ENCODE assay signal across 21 cellular contexts in genomic region chr15:89799925-89800500, GRCh38. TPM values are rescaled to one million over a fixed set of nuclear protein-coding genes. Genes with fewer than 3 reads are reported as not detected.
A peak's percentile ranks its signal among the peaks of the same experiment; 100 is the strongest.
DNase-seq lines count a peak whose midpoint lies in the region; TF ChIP-seq lines count a peak whose summit lies in the region.
"Had no signal": no experiment of that assay in that cellular context is flagged by ENCODE, and none has a peak within 500 bp of the region (broad histone marks: within the 10 kb centered on the region; RNA-seq: fewer than 3 reads in every experiment).

No MANE protein-coding gene starts in this region.

- intact Hi-C loops in CD14-positive monocyte (cut with micrococcal nuclease), result no loop called here

- no peak overlapping the region for H3K4me3 Mint-ChIP-seq in CD14-positive monocyte
- H3K4me3 Mint-ChIP-seq in HFFc6, result peak overlapping the region; percentile 15; the same call in 1 of the 2 replicates
- H3K4me3 Mint-ChIP-seq in endothelial cell (ENCODE audit: unreplicated experiment), result peak overlapping the region; percentile 17
- no peak overlapping the region for H3K4me3 Mint-ChIP-seq in activated naive CD4-positive, alpha-beta T cell treated with anti-CD3 and anti-CD28 coated beads, Interleukin-2, amount 10 ng/mL, durations not matched to agents 7 days and 5 days
- no peak overlapping the region for H3K4me3 Mint-ChIP-seq in neural progenitor cell
- H3K4me3 Mint-ChIP-seq: CD4-positive, CD25-positive, alpha-beta regulatory T cell; GM23338 had no signal

- H4K20me1 ChIP-seq in osteoblast (ENCODE audit: insufficient read depth, low read length) (peaks cover 39% of the 10 kb centered on the region), neural progenitor cell (ENCODE audit: low read depth) (no peaks in the 10 kb centered on the region)

- H3K4me1 Mint-ChIP-seq in CD14-positive monocyte (peaks cover 37% of the 10 kb centered on the region), HFFc6 (ENCODE audit: low read depth) (peaks cover 9% of the 10 kb centered on the region), endothelial cell (ENCODE audit: unreplicated experiment) (peaks cover 8% of the 10 kb centered on the region), neural progenitor cell (peaks cover 6% of the 10 kb centered on the region)
- no peaks in the 10 kb centered on the region for H3K4me1 Mint-ChIP-seq in activated naive CD4-positive, alpha-beta T cell treated with anti-CD3 and anti-CD28 coated beads, Interleukin-2, amount 10 ng/mL, durations not matched to agents 7 days and 5 days
- H3K4me1 Mint-ChIP-seq: CD4-positive, CD25-positive, alpha-beta regulatory T cell had no signal

- H3K36me3 Mint-ChIP-seq in CD14-positive monocyte (peaks cover 93 to 99% of the 10 kb centered on the region in 2 donors), HFFc6 (ENCODE audit: low read depth) (peaks cover 54% of the 10 kb centered on the region), endothelial cell (ENCODE audit: low read depth, unreplicated experiment) (peaks cover 82% of the 10 kb centered on the region), neural progenitor cell (no peaks in the 10 kb centered on the region)
- H3K36me3 Mint-ChIP-seq in activated naive CD4-positive, alpha-beta T cell treated with anti-CD3 and anti-CD28 coated beads, Interleukin-2, amount 10 ng/mL, durations not matched to agents 7 days and 5 days, result no peaks in the 10 kb centered on the region
- H3K36me3 Mint-ChIP-seq: CD4-positive, CD25-positive, alpha-beta regulatory T cell had no signal

- no peak overlapping the region for H3K9ac ChIP-seq in neural progenitor cell

- DNase-seq in CD14-positive monocyte (ENCODE audit: low spot score), result no peak
- no peak for DNase-seq in HFFc6
- no peak for DNase-seq in endothelial cell (ENCODE audit: low spot score)
- peak; percentile 59 for DNase-seq in osteoblast (ENCODE audit: insufficient read length, low spot score, missing footprints)
- no peak for DNase-seq in activated naive CD4-positive, alpha-beta T cell treated with anti-CD3 and anti-CD28 coated beads, Interleukin-2, amount 10 ng/mL, durations not matched to agents 7 days and 5 days
- DNase-seq in NCI-H2029 treated with DMSO at 0.1 percent for 48 hours (lab: John Stamatoyannopoulos, UW), result no peak
- no peak for DNase-seq in neural progenitor cell (ENCODE audit: low spot score)
- DNase-seq: AML-193; CD4-positive, CD25-positive, alpha-beta regulatory T cell; COR-L47; DMS 273 treated with DMSO at 0.1 percent for 48 hours; Karpas-422; MG63; NCI-H1105; NCI-H2081 treated with DMSO at 0.1 percent for 48 hours; NCI-H748 treated with DMSO at 0.1 percent for 48 hours; NK-92 treated with Interleukin-12 subunit alpha and Interleukin-12 subunit beta, amount 100 ng/mL, for 24 hours; SIG-M5 had no signal

- H3K4me3 ChIP-seq in osteoblast (ENCODE audit: insufficient read depth, low read length) (no peak overlapping the region), neural progenitor cell (no peak overlapping the region)
- H3K4me3 ChIP-seq: GM23338, MG63 had no signal

- H3K9me3 ChIP-seq in osteoblast (ENCODE audit: low read depth, low read length), result no peaks in the 10 kb centered on the region
- no peaks in the 10 kb centered on the region for H3K9me3 ChIP-seq in neural progenitor cell (ENCODE audit: low read depth)
- H3K9me3 ChIP-seq: MG63 had no signal

- peak overlapping the region; percentile 5 for H3K27ac ChIP-seq in osteoblast (ENCODE audit: low read depth, low read length)
- no peak overlapping the region for H3K27ac ChIP-seq in neural progenitor cell

- peaks cover 3 to 7% (median 4%) of the 10 kb centered on the region in 3 donors for H3K27me3 Mint-ChIP-seq in CD14-positive monocyte (ENCODE audit: low read depth in 3 of 3)
- H3K27me3 Mint-ChIP-seq in HFFc6 (ENCODE audit: insufficient read depth), result peaks cover 1% of the 10 kb centered on the region
- peaks cover 16% of the 10 kb centered on the region for H3K27me3 Mint-ChIP-seq in endothelial cell (ENCODE audit: unreplicated experiment)
- H3K27me3 Mint-ChIP-seq in activated naive CD4-positive, alpha-beta T cell treated with anti-CD3 and anti-CD28 coated beads, Interleukin-2, amount 10 ng/mL, durations not matched to agents 7 days and 5 days, result peaks cover 26% of the 10 kb centered on the region
- H3K27me3 Mint-ChIP-seq in neural progenitor cell (ENCODE audit: insufficient read depth, low read depth), result peaks cover 15% of the 10 kb centered on the region

- no peaks in the 10 kb centered on the region for H3K27me3 ChIP-seq in osteoblast (ENCODE audit: insufficient read depth, low read length)
- no peaks in the 10 kb centered on the region for H3K27me3 ChIP-seq in neural progenitor cell
- H3K27me3 ChIP-seq: MG63 had no signal

- no peaks in the 10 kb centered on the region for H3F3A ChIP-seq in neural progenitor cell (ENCODE audit: low read depth)

- H3K27ac Mint-ChIP-seq in CD14-positive monocyte (peak overlapping the region in 6 of 7 donors; percentile 9 to 51 (median 26)), HFFc6 (peak overlapping the region; percentile 32), endothelial cell (ENCODE audit: unreplicated experiment) (no peak overlapping the region), neural progenitor cell (no peak overlapping the region)
- no peak overlapping the region for H3K27ac Mint-ChIP-seq in activated naive CD4-positive, alpha-beta T cell treated with anti-CD3 and anti-CD28 coated beads, Interleukin-2, amount 10 ng/mL, durations not matched to agents 7 days and 5 days
- H3K27ac Mint-ChIP-seq: CD4-positive, CD25-positive, alpha-beta regulatory T cell; GM23338 had no signal

- H3K4me2 ChIP-seq in osteoblast (ENCODE audit: insufficient read depth, low read length) (no peak overlapping the region), neural progenitor cell (no peak overlapping the region)
- H3K4me2 ChIP-seq: GM23338 had no signal

- CTCF ChIA-PET in activated naive CD4-positive, alpha-beta T cell treated with anti-CD3 and anti-CD28 coated beads, Interleukin-2, amount 10 ng/mL, durations not matched to agents 7 days and 5 days (lab: Charles Lee), result no interaction called here

- H3K36me3 ChIP-seq in osteoblast (ENCODE audit: insufficient read depth, low read length) (peaks cover 86% of the 10 kb centered on the region), neural progenitor cell (no peaks in the 10 kb centered on the region)

- TF ChIP-seq CTCF in CD14-positive monocyte (IDR thresholded peaks at IDR 0.05) (no peak), HFFc6 (IDR thresholded peaks at IDR 0.05) (no peak), endothelial cell (IDR thresholded peaks at IDR 0.05; ENCODE audit: unreplicated experiment) (no peak), osteoblast (IDR thresholded peaks at IDR 0.05; ENCODE audit: extremely low read depth, low read depth, low read length) (no peak), neural progenitor cell (IDR thresholded peaks at IDR 0.05) (no peak)

- peaks cover 41% of the 10 kb centered on the region for H3K79me2 ChIP-seq in osteoblast (ENCODE audit: insufficient read depth, low read length)
- no peaks in the 10 kb centered on the region for H3K79me2 ChIP-seq in neural progenitor cell (ENCODE audit: low read depth)

- peaks cover 0 to 7% (median 2%) of the 10 kb centered on the region in 7 donors for H3K9me3 Mint-ChIP-seq in CD14-positive monocyte
- H3K9me3 Mint-ChIP-seq in HFFc6, result no peaks in the 10 kb centered on the region
- peaks cover 4% of the 10 kb centered on the region for H3K9me3 Mint-ChIP-seq in endothelial cell (ENCODE audit: unreplicated experiment)
- no peaks in the 10 kb centered on the region for H3K9me3 Mint-ChIP-seq in activated naive CD4-positive, alpha-beta T cell treated with anti-CD3 and anti-CD28 coated beads, Interleukin-2, amount 10 ng/mL, durations not matched to agents 7 days and 5 days
- no peaks in the 10 kb centered on the region for H3K9me3 Mint-ChIP-seq in neural progenitor cell
- H3K9me3 Mint-ChIP-seq: GM23338 had no signal

- H2AFZ ChIP-seq in osteoblast (ENCODE audit: low read length), result no peak overlapping the region
- no peak overlapping the region for H2AFZ ChIP-seq in neural progenitor cell (replicated peaks)
- H2AFZ ChIP-seq: GM23338 had no signal

- H3K4me1 ChIP-seq in osteoblast (ENCODE audit: insufficient read depth, low read length), result peaks cover 5% of the 10 kb centered on the region
- no peaks in the 10 kb centered on the region for H3K4me1 ChIP-seq in neural progenitor cell

RNA-seq across cellular contexts. Expression of gene ANPEP, which starts 14.6 kb away (rescaled TPM):
- polyA plus RNA-seq in CD14-positive monocyte, result 100 to 1,000 TPM in 1 of 2 donors, 10 to 100 TPM in 1; 58.4 to 108 TPM
- total RNA-seq in HFFc6 (2021; fragmentation: NEBNext Ultra II Directional; extraction: Animal tissue kit (Norgen Biotek cat#: 25700)), result 100 to 1,000 TPM; 502 to 857 (median 524) TPM
- 203 TPM for total RNA-seq in endothelial cell (ENCODE audit: unreplicated experiment)
- 87.9 and 98.7 TPM in 2 replicates for total RNA-seq in osteoblast
- 2.7 and 4.7 TPM in 2 replicates for total RNA-seq in neural progenitor cell (ENCODE audit: low replicate concordance)

RNA-seq across cellular contexts. Expression of gene MESP2, which starts 23.9 kb away (rescaled TPM):
- polyA plus RNA-seq in CD14-positive monocyte, result under 1 TPM in 1 of 2 donors, not detected in 1; 0.67 TPM
- under 1 TPM in 3 of 6 experiments, not detected in 3; 0.19 to 0.26 (median 0.21) TPM for total RNA-seq in HFFc6 (2021; fragmentation: NEBNext Ultra II Directional; extraction: Animal tissue kit (Norgen Biotek cat#: 25700))
- total RNA-seq in endothelial cell (ENCODE audit: unreplicated experiment) (0.33 TPM), osteoblast (0.72 and 1.5 TPM in 2 replicates), neural progenitor cell (ENCODE audit: low replicate concordance) (0.19 TPM in 1 of 2 replicates, not detected in the other)
- total RNA-seq: CD4-positive, CD25-positive, alpha-beta regulatory T cell; NCI-H460; T-helper 1 cell treated with Interleukin-12 subunit alpha and Interleukin-12 subunit beta and Interleukin-4 antibody, amounts not matched to agents 30 ng/mL and 1 ng/mL, for 36 hours had no signal
- polyA plus RNA-seq: CD4-positive, CD25-positive, alpha-beta regulatory T cell had no signal

RNA-seq across cellular contexts. Expression of gene MESP1, which starts 49.0 kb away (rescaled TPM):
- polyA plus RNA-seq in CD14-positive monocyte, result 1 to 10 TPM in 1 of 2 donors, under 1 TPM in 1; 0.06 to 1.2 TPM
- under 1 TPM; 0.13 to 0.57 (median 0.26) TPM for total RNA-seq in HFFc6 (2021; fragmentation: NEBNext Ultra II Directional; extraction: Animal tissue kit (Norgen Biotek cat#: 25700))
- total RNA-seq in endothelial cell (ENCODE audit: unreplicated experiment) (not detected), osteoblast (under 0.01 TPM in 2 replicates), neural progenitor cell (ENCODE audit: low replicate concordance) (0.31 TPM in 1 of 2 replicates, not detected in the other)

Comparison
In these comparisons a context has a peak if more than half of its experiments do, and no peak if none do; other contexts are left out.
1. H3K27ac Mint-ChIP-seq: peak in CD14-positive monocyte (6 of 7) and HFFc6 (single experiment); none in endothelial cell (single experiment), activated naive CD4-positive, alpha-beta T cell treated with anti-CD3 and anti-CD28 coated beads, Interleukin-2, amount 10 ng/mL, durations not matched to agents 7 days and 5 days (single experiment) and neural progenitor cell (single experiment).
2. H3K4me3 Mint-ChIP-seq: peak in HFFc6 (single experiment) and endothelial cell (single experiment); none in CD14-positive monocyte (0 of 2), activated naive CD4-positive, alpha-beta T cell treated with anti-CD3 and anti-CD28 coated beads, Interleukin-2, amount 10 ng/mL, durations not matched to agents 7 days and 5 days (single experiment) and neural progenitor cell (single experiment).
3. RNA of gene ANPEP, which starts 14.6 kb away (total RNA-seq): 502 to 857 TPM in HFFc6, 203 TPM in endothelial cell (single experiment) and 87.9 to 98.7 TPM in osteoblast; 2.7 to 4.7 TPM in neural progenitor cell; every median in the first group is over 10 times any median in the second.